Comparison of ENCODE assay signal across 11 cellular contexts in the genomic region with DNA sequence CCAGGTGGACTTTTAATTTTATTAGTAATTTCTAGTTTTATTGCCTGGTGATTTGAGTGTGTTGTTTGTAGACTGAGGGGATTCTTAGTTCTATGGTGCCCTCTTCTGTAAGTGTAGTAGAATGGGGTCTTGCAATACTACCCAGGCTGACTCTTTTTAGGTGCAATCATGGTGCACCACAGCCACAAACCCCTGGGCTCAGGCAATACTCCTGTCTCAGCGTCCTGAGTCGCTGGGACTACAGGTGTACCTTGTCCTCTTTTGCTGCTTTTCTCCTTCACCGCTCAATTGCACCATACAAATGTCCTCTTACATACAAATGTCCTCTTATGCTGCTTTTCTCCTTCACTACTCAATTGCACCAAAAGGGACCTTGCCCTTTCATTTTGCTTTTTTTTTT. TPM values are rescaled to one million over a fixed set of nuclear protein-coding genes. Genes with fewer than 3 reads are reported as not detected.
DNase-seq lines count a peak whose midpoint lies in the region; ATAC-seq, FAIRE-seq and TF ChIP-seq lines count a peak whose summit lies in the region.
"Had no signal": no experiment of that assay in that cellular context is flagged by ENCODE, and none has a peak within 500 bp of the region (broad histone marks: within the 10 kb centered on the region; RNA-seq: fewer than 3 reads in every experiment).

No MANE protein-coding gene starts in this region.

- H3K4me1 Mint-ChIP-seq in activated CD4-positive, alpha-beta T cell treated with anti-CD3 and anti-CD28 coated beads, Interleukin-2, amount 10 ng/mL, durations not matched to agents 24 days and 14 days: no peaks in the 10 kb centered on the region

- H3K27ac Mint-ChIP-seq in activated CD4-positive, alpha-beta T cell treated with anti-CD3 and anti-CD28 coated beads, Interleukin-2, amount 10 ng/mL, durations not matched to agents 24 days and 14 days: no peak overlapping the region

- ATAC-seq in GM18861 (IDR thresholded peaks at IDR 0.05; ENCODE audit: unreplicated experiment): no peak
- ATAC-seq in GM19395 (IDR thresholded peaks at IDR 0.05; ENCODE audit: unreplicated experiment): no peak
- ATAC-seq in HG03175 (IDR thresholded peaks at IDR 0.05; ENCODE audit: unreplicated experiment): no peak
- ATAC-seq: activated CD4-positive, CD25-positive, alpha-beta regulatory T cell treated with anti-CD3 and anti-CD28 coated beads, Interleukin-2, amount 50 U/mL, for 24 hours; body of pancreas had no signal

- intact Hi-C loops in activated CD4-positive, alpha-beta T cell treated with anti-CD3 and anti-CD28 coated beads, Interleukin-2, amount 10 ng/mL, durations not matched to agents 24 days and 14 days (cut with micrococcal nuclease): no loop called here

- H3K36me3 Mint-ChIP-seq in activated CD4-positive, alpha-beta T cell treated with anti-CD3 and anti-CD28 coated beads, Interleukin-2, amount 10 ng/mL, durations not matched to agents 24 days and 14 days (ENCODE audit: low read depth): peaks cover 1% of the 10 kb centered on the region

- TF ChIP-seq CTCF in GM13977 (IDR thresholded peaks at IDR 0.05; ENCODE audit: extremely low read depth, insufficient read depth, missing control alignments): peak; percentile 28

- DNase-seq in GM13977 (ENCODE audit: low spot score): no peak
- DNase-seq in RKO (ENCODE audit: low spot score): peak; percentile 20
- DNase-seq in fibroblast of peridontal ligament (ENCODE audit: extremely low read depth): peak; percentile 35
- DNase-seq in activated CD4-positive, alpha-beta T cell treated with anti-CD3 and anti-CD28 coated beads, Interleukin-2, amount 10 ng/mL, durations not matched to agents 24 days and 14 days: no peak
- DNase-seq: body of pancreas, MM.1S had no signal

- H3K27me3 Mint-ChIP-seq in activated CD4-positive, alpha-beta T cell treated with anti-CD3 and anti-CD28 coated beads, Interleukin-2, amount 10 ng/mL, durations not matched to agents 24 days and 14 days: no peaks in the 10 kb centered on the region

- in situ Hi-C loops in GM13977 (cut with MboI; ENCODE audit: low pct_unique_long_range_greater_than_20kb, low sequenced_read_pairs, unreplicated experiment): no loop called here

- no peaks in the 10 kb centered on the region for H3K9me3 Mint-ChIP-seq in activated CD4-positive, alpha-beta T cell treated with anti-CD3 and anti-CD28 coated beads, Interleukin-2, amount 10 ng/mL, durations not matched to agents 24 days and 14 days

- FAIRE-seq in A204.1 (lab: Jason Lieb, UNC): peak; percentile 56

- H3K4me3 Mint-ChIP-seq in activated CD4-positive, alpha-beta T cell treated with anti-CD3 and anti-CD28 coated beads, Interleukin-2, amount 10 ng/mL, durations not matched to agents 24 days and 14 days: no peak overlapping the region

RNA-seq across cellular contexts. Expression of gene SCP2, which starts 43.1 kb away (rescaled TPM):
- 60.3 and 61.7 TPM in 2 replicates for total RNA-seq in activated CD4-positive, alpha-beta T cell treated with anti-CD3 and anti-CD28 coated beads, Interleukin-2, amount 10 ng/mL, durations not matched to agents 24 days and 14 days

RNA-seq across cellular contexts. Expression of gene ECHDC2, which starts 48.6 kb away (rescaled TPM):
- 56.6 and 59.0 TPM in 2 replicates for total RNA-seq in activated CD4-positive, alpha-beta T cell treated with anti-CD3 and anti-CD28 coated beads, Interleukin-2, amount 10 ng/mL, durations not matched to agents 24 days and 14 days

Comparison
In these comparisons a context has a peak if more than half of its experiments do, and no peak if none do; other contexts are left out.
1. DNase-seq: peak in RKO (single experiment) and fibroblast of peridontal ligament (single experiment); none in GM13977 (single experiment) and activated CD4-positive, alpha-beta T cell treated with anti-CD3 and anti-CD28 coated beads, Interleukin-2, amount 10 ng/mL, durations not matched to agents 24 days and 14 days (single experiment).